8 cellular contexts compared by ENCODE assay signal in the genomic region with DNA sequence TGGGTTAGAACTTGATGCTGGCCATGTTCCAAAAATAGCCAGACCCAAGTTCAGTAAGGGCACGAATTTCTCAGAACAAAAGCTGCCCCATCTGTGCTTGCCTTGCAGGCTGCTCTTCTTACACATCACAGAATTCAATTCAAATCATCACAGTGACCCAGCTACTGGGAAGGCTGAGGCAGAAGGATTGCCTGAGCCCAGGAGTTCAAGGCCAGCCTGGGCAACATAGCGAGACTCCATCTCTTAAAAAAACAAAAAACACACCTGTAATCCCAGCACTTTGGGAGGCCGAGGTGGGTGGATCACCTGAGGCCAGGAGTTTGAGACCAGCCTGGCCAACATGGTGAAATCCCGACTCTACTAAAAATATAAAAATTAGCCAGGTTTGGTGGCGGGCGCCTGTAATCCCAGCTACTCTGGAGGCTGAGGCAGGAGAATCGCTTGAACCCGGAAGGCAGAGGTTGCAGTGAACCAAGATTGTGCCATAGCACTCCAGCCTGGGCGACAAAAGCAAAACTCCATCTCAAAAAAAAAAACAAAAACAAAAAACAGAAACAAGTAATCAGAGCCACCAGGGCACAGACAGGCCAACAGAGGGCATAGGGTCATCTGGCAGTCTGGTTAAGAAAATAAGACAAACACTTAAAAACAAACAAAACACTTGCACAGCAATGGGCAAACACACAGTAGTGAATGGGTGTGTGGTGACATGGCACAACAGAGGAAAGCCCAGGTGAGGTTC. TPM values are rescaled to one million over a fixed set of nuclear protein-coding genes. Genes with fewer than 3 reads are reported as not detected.
DNase-seq lines count a peak whose midpoint lies in the region; ATAC-seq and TF ChIP-seq lines count a peak whose summit lies in the region.
"Not testable (repeated sequence)": the region's sequence is repeated elsewhere in the genome, so short reads cannot be mapped to it uniquely, and the experiment has no call there.

No MANE protein-coding gene starts in this region.

- H3K27me3 Mint-ChIP-seq in Caco-2 (ENCODE audit: insufficient read depth, unreplicated experiment); activated CD4-positive, alpha-beta T cell treated with anti-CD3 and anti-CD28 coated beads, Interleukin-2, amount 10 ng/mL, durations not matched to agents 7 days and 5 days; type B pancreatic cell: not testable (repeated sequence)

- not testable (repeated sequence) for H3K79me1 ChIP-seq in mesenchymal stem cell (replicated peaks; ENCODE audit: low read length, poor library complexity, severe bottlenecking)

- H4K8ac ChIP-seq in mesenchymal stem cell (ENCODE audit: low read length), result peak overlapping the region; percentile 49

- peak overlapping the region; percentile 71 to 72 for H2BK12ac ChIP-seq in mesenchymal stem cell (ENCODE audit: low read length in 2 of 2)

- peak overlapping the region; percentile 35 to 80 for H3K18ac ChIP-seq in mesenchymal stem cell (ENCODE audit: low read depth in 1 of 2, low read length in 2 of 2)

- H3K4ac ChIP-seq in mesenchymal stem cell (ENCODE audit: low read depth in 1 of 2, low read length in 2 of 2), result peak overlapping the region in 1 of 2 experiments; percentile 75

- peak overlapping the region; percentile 94 for H3K27ac Mint-ChIP-seq in Caco-2 (ENCODE audit: unreplicated experiment)
- H3K27ac Mint-ChIP-seq in activated CD4-positive, alpha-beta T cell treated with anti-CD3 and anti-CD28 coated beads, Interleukin-2, amount 10 ng/mL, durations not matched to agents 7 days and 5 days, result peak overlapping the region; percentile 93
- H3K27ac Mint-ChIP-seq in type B pancreatic cell, result peak overlapping the region; percentile 100

- H2BK15ac ChIP-seq in mesenchymal stem cell (ENCODE audit: low read depth, poor library complexity, severe bottlenecking), result peak overlapping the region; percentile 52

- H3K9ac ChIP-seq in mesenchymal stem cell (ENCODE audit: low read length), result peak overlapping the region; percentile 94

- not testable (repeated sequence) for H3K9me3 Mint-ChIP-seq in Caco-2 (ENCODE audit: unreplicated experiment); activated CD4-positive, alpha-beta T cell treated with anti-CD3 and anti-CD28 coated beads, Interleukin-2, amount 10 ng/mL, durations not matched to agents 7 days and 5 days; type B pancreatic cell

- H2AK5ac ChIP-seq in mesenchymal stem cell (ENCODE audit: low read length, severe bottlenecking), result peak overlapping the region; percentile 53

- H3K4me3 Mint-ChIP-seq in Caco-2 (ENCODE audit: unreplicated experiment), result peak overlapping the region; percentile 96
- H3K4me3 Mint-ChIP-seq in activated CD4-positive, alpha-beta T cell treated with anti-CD3 and anti-CD28 coated beads, Interleukin-2, amount 10 ng/mL, durations not matched to agents 7 days and 5 days, result peak overlapping the region; percentile 92
- H3K4me3 Mint-ChIP-seq in type B pancreatic cell, result peak overlapping the region; percentile 100

- peak overlapping the region; percentile 59 for H3K4me3 ChIP-seq in Caco-2 (ENCODE audit: low read depth, low read length)
- H3K4me3 ChIP-seq in brain microvascular endothelial cell (ENCODE audit: low read depth, low read length), result peak overlapping the region; percentile 70
- peak overlapping the region; percentile 94 for H3K4me3 ChIP-seq in fibroblast of the aortic adventitia (ENCODE audit: low read depth, low read length)
- H3K4me3 ChIP-seq in mesenchymal stem cell (ENCODE audit: insufficient read depth in 1 of 2, low read depth in 1 of 2, low read length in 2 of 2), result peak overlapping the region in 1 of 2 experiments; percentile 96
- H3K4me3 ChIP-seq in psoas muscle, result peak overlapping the region; percentile 93

- not testable (repeated sequence) for H2AFZ ChIP-seq in mesenchymal stem cell (ENCODE audit: low read depth, low read length)

- not testable (repeated sequence) for BruUV-seq in Caco-2 (replicated peaks; lab: Mats Ljungman, UMichigan)

- CTCF ChIA-PET in Caco-2 (lab: Charles Lee), result not testable (repeated sequence)
- CTCF ChIA-PET in activated CD4-positive, alpha-beta T cell treated with anti-CD3 and anti-CD28 coated beads, Interleukin-2, amount 10 ng/mL, durations not matched to agents 7 days and 5 days (lab: Charles Lee), result interaction anchor here (1.2 to 1.5 kb wide), 2 partner anchors 34 to 84 kb away, joined by 3 to 8 read pairs; no protein-coding TSS in a partner anchor

- DNase-seq in Caco-2; activated CD4-positive, alpha-beta T cell treated with anti-CD3 and anti-CD28 coated beads, Interleukin-2, amount 10 ng/mL, durations not matched to agents 7 days and 5 days; brain microvascular endothelial cell; fibroblast of the aortic adventitia (ENCODE audit: low read depth); mesenchymal stem cell; psoas muscle; type B pancreatic cell (ENCODE audit: extremely low spot score, unreplicated experiment): not testable (repeated sequence)
- DNase-seq in LHCN-M2 (ENCODE audit: low read depth), result peak; percentile 5

- peak overlapping the region; percentile 60 for H4K91ac ChIP-seq in mesenchymal stem cell (ENCODE audit: low read length)

- not testable (repeated sequence) for H3K27me3 ChIP-seq in Caco-2 (replicated peaks; ENCODE audit: control insufficient read depth, insufficient read depth, low read length); brain microvascular endothelial cell (replicated peaks); mesenchymal stem cell (ENCODE audit: control insufficient read depth in 1 of 2, insufficient read depth in 1 of 2, low read length in 2 of 2); psoas muscle (ENCODE audit: insufficient read depth in 3 of 3, low read length in 2 of 3)

- H3K4me1 Mint-ChIP-seq in Caco-2 (ENCODE audit: low read depth, unreplicated experiment), result not testable (repeated sequence)
- peaks cover 67% of the 10 kb centered on the region for H3K4me1 Mint-ChIP-seq in activated CD4-positive, alpha-beta T cell treated with anti-CD3 and anti-CD28 coated beads, Interleukin-2, amount 10 ng/mL, durations not matched to agents 7 days and 5 days
- peaks cover 36% of the 10 kb centered on the region for H3K4me1 Mint-ChIP-seq in type B pancreatic cell (ENCODE audit: unreplicated experiment)

- ATAC-seq in psoas muscle, result not testable (repeated sequence)

- H3K27ac ChIP-seq in brain microvascular endothelial cell, result peak overlapping the region; percentile 15
- peak overlapping the region; percentile 85 for H3K27ac ChIP-seq in mesenchymal stem cell (ENCODE audit: low read length, poor library complexity, severe bottlenecking)
- peak overlapping the region; percentile 99 for H3K27ac ChIP-seq in psoas muscle

- H3K23ac ChIP-seq in mesenchymal stem cell (ENCODE audit: low read length in 2 of 2), result not testable (repeated sequence)

- POLR2A ChIA-PET in Caco-2 (lab: Charles Lee), result interaction anchor here (1.2 kb wide), 1 partner anchor 104 kb away, joined by 3 read pairs; no protein-coding TSS in a partner anchor
- POLR2A ChIA-PET in activated CD4-positive, alpha-beta T cell treated with anti-CD3 and anti-CD28 coated beads, Interleukin-2, amount 10 ng/mL, durations not matched to agents 7 days and 5 days (lab: Charles Lee), result interaction anchor here (1.0 kb wide), 1 partner anchor 106 kb away, joined by 3 read pairs; no protein-coding TSS in a partner anchor

- TF ChIP-seq CTCF in Caco-2 (IDR thresholded peaks at IDR 0.05; ENCODE audit: insufficient read depth in 1 of 2, low read depth in 1 of 2, low read length in 1 of 2, severe bottlenecking in 1 of 2, unreplicated experiment in 1 of 2); brain microvascular endothelial cell (IDR thresholded peaks at IDR 0.05; ENCODE audit: low read depth, low read length, missing control alignments); fibroblast of the aortic adventitia (IDR thresholded peaks at IDR 0.05; ENCODE audit: insufficient read depth, low read length); psoas muscle (IDR thresholded peaks at IDR 0.05); type B pancreatic cell (conservative IDR thresholded peaks at IDR 0.05): not testable (repeated sequence)

- H3K4me2 ChIP-seq in mesenchymal stem cell (ENCODE audit: low read length, poor library complexity, severe bottlenecking), result peak overlapping the region; percentile 90

- H2BK5ac ChIP-seq in mesenchymal stem cell (ENCODE audit: low read depth, low read length, poor library complexity, severe bottlenecking), result not testable (repeated sequence)

- H3K36me3 Mint-ChIP-seq in Caco-2 (ENCODE audit: insufficient read depth, unreplicated experiment), result peaks cover 29% of the 10 kb centered on the region
- peaks cover 24% of the 10 kb centered on the region for H3K36me3 Mint-ChIP-seq in activated CD4-positive, alpha-beta T cell treated with anti-CD3 and anti-CD28 coated beads, Interleukin-2, amount 10 ng/mL, durations not matched to agents 7 days and 5 days (ENCODE audit: low read depth)
- not testable (repeated sequence) for H3K36me3 Mint-ChIP-seq in type B pancreatic cell

- in situ Hi-C loops in brain microvascular endothelial cell (cut with HindIII; ENCODE audit: low pct_ligation_motif_present, low sequenced_read_pairs), result not testable (repeated sequence)

- 63% methylated on average over 9 of the region's 9 CpGs for WGBS in mesenchymal stem cell
- 54 to 64% (median 56%) methylated on average over 9 of the region's 9 CpGs for WGBS in psoas muscle, 3 donors

- H3K4me1 ChIP-seq in Caco-2, result peaks cover 21% of the 10 kb centered on the region
- H3K4me1 ChIP-seq in mesenchymal stem cell (ENCODE audit: control insufficient read depth, insufficient read depth, low read depth, low read length), result peaks cover 38% of the 10 kb centered on the region
- peaks cover 40% of the 10 kb centered on the region for H3K4me1 ChIP-seq in psoas muscle

- intact Hi-C loops in Caco-2 (cut with micrococcal nuclease; ENCODE audit: unreplicated experiment) (loop anchor here (1.0 to 10.0 kb wide), 2 partner anchors 12 to 69 kb away; a partner anchor contains a TSS), psoas muscle (cut with DNase I) (loop anchor here in 1 of 2 donors (10.0 kb wide), 1 partner anchor 531 kb away; no protein-coding TSS in a partner anchor)

- H3K9me3 ChIP-seq in Caco-2; mesenchymal stem cell (ENCODE audit: control insufficient read depth, low read length); psoas muscle: not testable (repeated sequence)

- H3K36me3 ChIP-seq in Caco-2 (ENCODE audit: control insufficient read depth, insufficient read depth, low read length), result not testable (repeated sequence)
- peaks cover 15% of the 10 kb centered on the region for H3K36me3 ChIP-seq in brain microvascular endothelial cell (replicated peaks)
- H3K36me3 ChIP-seq in mesenchymal stem cell (ENCODE audit: control insufficient read depth in 1 of 2, insufficient read depth in 2 of 2, low read depth in 1 of 2, low read length in 2 of 2), result peaks cover 20 to 44% of the 10 kb centered on the region in 2 experiments
- H3K36me3 ChIP-seq in psoas muscle (ENCODE audit: insufficient read depth in 1 of 2, low read depth in 1 of 2), result peaks cover 3 to 42% of the 10 kb centered on the region in 2 donors

- peak overlapping the region in 1 of 2 experiments; percentile 45 for H3K14ac ChIP-seq in mesenchymal stem cell (ENCODE audit: low read length in 2 of 2)

- not testable (repeated sequence) for H2BK120ac ChIP-seq in mesenchymal stem cell (ENCODE audit: low read depth, low read length)

RNA-seq across cellular contexts. Expression of a gene that starts 1.7 kb away (rescaled TPM):
- total RNA-seq in Caco-2 (2022) (27.8 and 28.6 TPM in 2 replicates), LHCN-M2 (2014; rRNA removed) (7.8 and 11.7 TPM in 2 replicates), fibroblast of the aortic adventitia (ENCODE audit: low replicate concordance) (42.9 and 55.4 TPM in 2 replicates), psoas muscle (10 to 100 TPM; 12.7 to 26.2 (median 17.6) TPM), type B pancreatic cell (ENCODE audit: low replicate concordance) (30.1 and 33.4 TPM in 2 replicates)
- 7.7 TPM for polyA plus RNA-seq in LHCN-M2 (2012)
- 10 to 100 TPM; 23.8 to 29.0 TPM for total RNA-seq in activated CD4-positive, alpha-beta T cell treated with anti-CD3 and anti-CD28 coated beads, Interleukin-2, amount 10 ng/mL, durations not matched to agents 7 days and 5 days
- polyA plus RNA-seq in mesenchymal stem cell (2013, experiment 1 of 2), result 13.7 TPM
- 13.3 TPM for polyA plus RNA-seq in mesenchymal stem cell (2013, experiment 2 of 2)
- 10 to 100 TPM in 1 of 3 donors, 1 to 10 TPM in 2; 5.8 to 21.7 (median 8.6) TPM for polyA plus RNA-seq in psoas muscle

RNA-seq across cellular contexts. Expression of a gene that starts 1.9 kb away (rescaled TPM):
- total RNA-seq in Caco-2 (2022) (30.4 and 34.9 TPM in 2 replicates), LHCN-M2 (2014; rRNA removed) (5.5 and 10.7 TPM in 2 replicates), fibroblast of the aortic adventitia (ENCODE audit: low replicate concordance) (12.6 and 47.8 TPM in 2 replicates), psoas muscle (10 to 100 TPM in 1 of 4 donors, 1 to 10 TPM in 3; 5.5 to 17.5 (median 8.1) TPM), type B pancreatic cell (ENCODE audit: low replicate concordance) (21.3 and 31.1 TPM in 2 replicates)
- 8.0 TPM for polyA plus RNA-seq in LHCN-M2 (2012)
- 10 to 100 TPM; 13.2 to 15.7 TPM for total RNA-seq in activated CD4-positive, alpha-beta T cell treated with anti-CD3 and anti-CD28 coated beads, Interleukin-2, amount 10 ng/mL, durations not matched to agents 7 days and 5 days
- 23.7 TPM for polyA plus RNA-seq in mesenchymal stem cell (2013, experiment 1 of 2)
- 22.9 TPM for polyA plus RNA-seq in mesenchymal stem cell (2013, experiment 2 of 2)
- polyA plus RNA-seq in psoas muscle, result 10 to 100 TPM in 1 of 3 donors, 1 to 10 TPM in 2; 6.0 to 12.0 (median 8.3) TPM

RNA-seq across cellular contexts. Expression of a gene that starts 42.1 kb away (rescaled TPM):
- 0.64 and 0.97 TPM in 2 replicates for total RNA-seq in Caco-2 (2022)
- total RNA-seq in LHCN-M2 (2014; rRNA removed), result not detected in 2 replicates
- 0.51 TPM for polyA plus RNA-seq in LHCN-M2 (2012)
- not detected for total RNA-seq in activated CD4-positive, alpha-beta T cell treated with anti-CD3 and anti-CD28 coated beads, Interleukin-2, amount 10 ng/mL, durations not matched to agents 7 days and 5 days
- 0.36 TPM in 1 of 2 replicates, not detected in the other for total RNA-seq in fibroblast of the aortic adventitia (ENCODE audit: low replicate concordance)
- polyA plus RNA-seq in mesenchymal stem cell (2013, experiment 1 of 2), result 0.36 TPM
- 0.19 TPM for polyA plus RNA-seq in mesenchymal stem cell (2013, experiment 2 of 2)
- 1 to 10 TPM; 1.8 to 5.3 (median 3.4) TPM for total RNA-seq in psoas muscle
- 1 to 10 TPM; 1.9 to 2.5 (median 2.1) TPM for polyA plus RNA-seq in psoas muscle
- 0.40 TPM in 1 of 2 replicates, not detected in the other for total RNA-seq in type B pancreatic cell (ENCODE audit: low replicate concordance)

RNA-seq across cellular contexts. Expression of a gene that starts 43.5 kb away (rescaled TPM):
- total RNA-seq in Caco-2 (2022), result not detected in 2 replicates
- not detected in 2 replicates for total RNA-seq in LHCN-M2 (2014; rRNA removed)
- polyA plus RNA-seq in LHCN-M2 (2012), result not detected
- not detected for total RNA-seq in activated CD4-positive, alpha-beta T cell treated with anti-CD3 and anti-CD28 coated beads, Interleukin-2, amount 10 ng/mL, durations not matched to agents 7 days and 5 days
- total RNA-seq in fibroblast of the aortic adventitia (ENCODE audit: low replicate concordance), result not detected in 2 replicates
- not detected for polyA plus RNA-seq in mesenchymal stem cell (2013, experiment 1 of 2)
- not detected for polyA plus RNA-seq in mesenchymal stem cell (2013, experiment 2 of 2)
- 1 to 10 TPM in 2 of 4 donors, under 1 TPM in 2; 0.28 to 2.1 (median 0.92) TPM for total RNA-seq in psoas muscle
- polyA plus RNA-seq in psoas muscle, result 1 to 10 TPM in 1 of 3 donors, under 1 TPM in 2; 0.08 to 3.6 (median 0.13) TPM
- total RNA-seq in type B pancreatic cell (ENCODE audit: low replicate concordance), result not detected in 2 replicates

RNA-seq across cellular contexts. Expression of a gene that starts 54.6 kb away (rescaled TPM):
- total RNA-seq in Caco-2 (2022), result 43.4 and 69.9 TPM in 2 replicates
- total RNA-seq in LHCN-M2 (2014; rRNA removed), result not detected in 2 replicates
- polyA plus RNA-seq in LHCN-M2 (2012), result not detected
- not detected for total RNA-seq in activated CD4-positive, alpha-beta T cell treated with anti-CD3 and anti-CD28 coated beads, Interleukin-2, amount 10 ng/mL, durations not matched to agents 7 days and 5 days
- not detected in 2 replicates for total RNA-seq in fibroblast of the aortic adventitia (ENCODE audit: low replicate concordance)
- not detected for polyA plus RNA-seq in mesenchymal stem cell (2013, experiment 1 of 2)
- polyA plus RNA-seq in mesenchymal stem cell (2013, experiment 2 of 2), result 0.07 TPM
- total RNA-seq in psoas muscle, result under 1 TPM in 1 of 4 donors, not detected in 3; 0.39 TPM
- 1 to 10 TPM in 1 of 3 donors, under 1 TPM in 1, not detected in 1; 0.37 to 1.6 TPM for polyA plus RNA-seq in psoas muscle
- 0.71 and 1.7 TPM in 2 replicates for total RNA-seq in type B pancreatic cell (ENCODE audit: low replicate concordance)

Comparison
In these comparisons a context has a peak if more than half of its experiments do, and no peak if none do; other contexts are left out.
1. H3K27ac ChIP-seq: peak in every context shown above with its lines; median percentile 99 in psoas muscle; 85 in mesenchymal stem cell; 15 in brain microvascular endothelial cell.